In genomic region chr1:179369751-179370341, GRCh38 we compare ENCODE assay signal across 8 cellular contexts. TPM values are rescaled to one million over a fixed set of nuclear protein-coding genes. Genes with fewer than 3 reads are reported as not detected.
DNase-seq lines count a peak whose midpoint lies in the region; ATAC-seq and TF ChIP-seq lines count a peak whose summit lies in the region.

No MANE protein-coding gene starts in this region.

- H3K27ac Mint-ChIP-seq in CD8-positive, alpha-beta T cell, result no peak overlapping the region

- CTCF ChIA-PET in CD8-positive, alpha-beta T cell (lab: Charles Lee), result interaction anchor here (0.6 to 8.7 kb wide), 18 partner anchors 8 to 367 kb away, joined by 3 to 95 read pairs (median 4); partner anchors contain the start of genes SOAT1 and TOR3A

- peak in 4 of 7 experiments; percentile 11 to 44 (median 18) for DNase-seq in CD8-positive, alpha-beta T cell
- peak; percentile 67 for DNase-seq in NCI-H1105 treated with DMSO at 0.1 percent for 48 hours (lab: John Stamatoyannopoulos, UW)
- peak; percentile 36 for DNase-seq in SHP77 treated with DMSO at 0.1 percent for 48 hours (lab: John Stamatoyannopoulos, UW)
- DNase-seq in central memory CD4-positive, alpha-beta T cell, result peak; percentile 66
- peak; percentile 75 for DNase-seq in kidney tubule cell (ENCODE audit: low spot score)
- no peak for DNase-seq in tibial artery

- no peak overlapping the region for H3K27ac ChIP-seq in CD8-positive, alpha-beta T cell (ENCODE audit: low read depth, low read length)
- H3K27ac ChIP-seq in tibial artery, result peak overlapping the region in 1 of 2 donors; percentile 40

- H3K4me3 Mint-ChIP-seq in CD8-positive, alpha-beta T cell, result no peak overlapping the region

- intact Hi-C loops in CD8-positive, alpha-beta T cell (cut with DNase I, micrococcal nuclease), result loop anchor here (1.0 to 10.0 kb wide), 20 partner anchors 114 to 1265 kb away; partner anchors contain the start of genes ABL2 (in 1 of the 2), FAM20B (in 1 of the 2), QSOX1 (in 1 of the 2) and RALGPS2 (in 1 of the 2)
- intact Hi-C loops in tibial artery (cut with DNase I; ENCODE audit: low total_unique reads), result loop anchor here (10.0 kb wide), 1 partner anchor 175 kb away; no protein-coding TSS in a partner anchor

- no peaks in the 10 kb centered on the region for H3K27me3 ChIP-seq in CD8-positive, alpha-beta T cell (ENCODE audit: insufficient read depth, low read length)
- no peaks in the 10 kb centered on the region for H3K27me3 ChIP-seq in tibial artery

- POLR2A ChIA-PET in CD8-positive, alpha-beta T cell (lab: Charles Lee), result interaction anchor here (0.6 to 1.2 kb wide), 3 partner anchors 54 to 583 kb away, joined by 3 to 4 read pairs (median 3); no protein-coding TSS in a partner anchor

- H3K4me1 Mint-ChIP-seq in CD8-positive, alpha-beta T cell (ENCODE audit: low read depth), result peaks cover 12% of the 10 kb centered on the region

- no peak for ATAC-seq in CD8-positive, alpha-beta T cell
- ATAC-seq in GM18907 (IDR thresholded peaks at IDR 0.05; ENCODE audit: unreplicated experiment) (peak; percentile 35), GM19455 (IDR thresholded peaks at IDR 0.05; ENCODE audit: unreplicated experiment) (no peak)

- H3K4me1 ChIP-seq in CD8-positive, alpha-beta T cell (ENCODE audit: insufficient read depth, low read length), result peaks cover 5% of the 10 kb centered on the region
- peaks cover 0 to 15% (median 8%) of the 10 kb centered on the region in 4 donors for H3K4me1 ChIP-seq in tibial artery

- no peaks in the 10 kb centered on the region for H3K9me3 ChIP-seq in CD8-positive, alpha-beta T cell (ENCODE audit: low read length)
- H3K9me3 ChIP-seq in tibial artery, result no peaks in the 10 kb centered on the region

- H3K4me3 ChIP-seq in CD8-positive, alpha-beta T cell (ENCODE audit: low read depth, low read length), result no peak overlapping the region
- no peak overlapping the region for H3K4me3 ChIP-seq in tibial artery

- H3K9me3 Mint-ChIP-seq in CD8-positive, alpha-beta T cell, result no peaks in the 10 kb centered on the region

- H3K36me3 Mint-ChIP-seq in CD8-positive, alpha-beta T cell, result peaks cover 5% of the 10 kb centered on the region

- TF ChIP-seq CTCF in CD8-positive, alpha-beta T cell (IDR thresholded peaks at IDR 0.05), result peak; percentile 85
- peak; percentile 65 to 76 for TF ChIP-seq CTCF in tibial artery (IDR thresholded peaks at IDR 0.05)

- no peaks in the 10 kb centered on the region for H3K27me3 Mint-ChIP-seq in CD8-positive, alpha-beta T cell (ENCODE audit: low read depth)

- no peaks in the 10 kb centered on the region for H3K36me3 ChIP-seq in CD8-positive, alpha-beta T cell (ENCODE audit: insufficient read depth, low read length)
- H3K36me3 ChIP-seq in tibial artery, result no peaks in the 10 kb centered on the region

RNA-seq across cellular contexts. Expression of gene AXDND1, which starts 4.1 kb away (rescaled TPM):
- 1 to 10 TPM in 1 of 2 experiments, under 1 TPM in 1; 0.98 to 1.6 TPM for total RNA-seq in CD8-positive, alpha-beta T cell

Comparison
In these comparisons a context has a peak if more than half of its experiments do, and no peak if none do; other contexts are left out.
1. DNase-seq: peak in CD8-positive, alpha-beta T cell (4 of 7), NCI-H1105 treated with DMSO at 0.1 percent for 48 hours (single experiment), SHP77 treated with DMSO at 0.1 percent for 48 hours (single experiment), central memory CD4-positive, alpha-beta T cell (single experiment) and kidney tubule cell (single experiment); none in tibial artery (0 of 2).